ENCODE assay signal across 1 cellular context in genomic region chr19:10193666-10194499, GRCh38.
A peak's percentile ranks its signal among the peaks of the same experiment; 100 is the strongest.
TF ChIP-seq lines count a peak whose summit lies in the region.

No MANE protein-coding gene starts in this region.

TF ChIP-seq in HepG2, 621 proteins besides CTCF, POLR2A, EP300 and RAD21 (continued from another document and continues in another):
- TF ChIP-seq, protein P1, sequence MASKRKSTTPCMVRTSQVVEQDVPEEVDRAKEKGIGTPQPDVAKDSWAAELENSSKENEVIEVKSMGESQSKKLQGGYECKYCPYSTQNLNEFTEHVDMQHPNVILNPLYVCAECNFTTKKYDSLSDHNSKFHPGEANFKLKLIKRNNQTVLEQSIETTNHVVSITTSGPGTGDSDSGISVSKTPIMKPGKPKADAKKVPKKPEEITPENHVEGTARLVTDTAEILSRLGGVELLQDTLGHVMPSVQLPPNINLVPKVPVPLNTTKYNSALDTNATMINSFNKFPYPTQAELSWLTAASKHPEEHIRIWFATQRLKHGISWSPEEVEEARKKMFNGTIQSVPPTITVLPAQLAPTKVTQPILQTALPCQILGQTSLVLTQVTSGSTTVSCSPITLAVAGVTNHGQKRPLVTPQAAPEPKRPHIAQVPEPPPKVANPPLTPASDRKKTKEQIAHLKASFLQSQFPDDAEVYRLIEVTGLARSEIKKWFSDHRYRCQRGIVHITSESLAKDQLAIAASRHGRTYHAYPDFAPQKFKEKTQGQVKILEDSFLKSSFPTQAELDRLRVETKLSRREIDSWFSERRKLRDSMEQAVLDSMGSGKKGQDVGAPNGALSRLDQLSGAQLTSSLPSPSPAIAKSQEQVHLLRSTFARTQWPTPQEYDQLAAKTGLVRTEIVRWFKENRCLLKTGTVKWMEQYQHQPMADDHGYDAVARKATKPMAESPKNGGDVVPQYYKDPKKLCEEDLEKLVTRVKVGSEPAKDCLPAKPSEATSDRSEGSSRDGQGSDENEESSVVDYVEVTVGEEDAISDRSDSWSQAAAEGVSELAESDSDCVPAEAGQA (IDR thresholded peaks at IDR 0.05; ENCODE audit: low read depth), result no peak
- TF ChIP-seq, protein P1 (CRISPR knock-in tag; IDR thresholded peaks at IDR 0.05; ENCODE audit: borderline replicate concordance), result 0 out of 2 replicates have a peak, but pooled peaks have one; percentile 53
- TF ChIP-seq PHF5A (CRISPR knock-in tag; IDR thresholded peaks at IDR 0.05; ENCODE audit: low read depth, unreplicated experiment) (no peak), ZBTB4 (CRISPR knock-in tag; IDR thresholded peaks at IDR 0.05; ENCODE audit: borderline replicate concordance) (0 out of 2 replicates have a peak, but pooled peaks have one; percentile 2), IRX3 (CRISPR knock-in tag; IDR thresholded peaks at IDR 0.05; ENCODE audit: borderline replicate concordance, low read depth) (no peak), ZNF460 (CRISPR knock-in tag; IDR thresholded peaks at IDR 0.05; ENCODE audit: borderline replicate concordance) (no peak), ZBTB42 (CRISPR knock-in tag; IDR thresholded peaks at IDR 0.05) (no peak), ZNF772 (CRISPR knock-in tag; IDR thresholded peaks at IDR 0.05) (no peak), HOXA9 (CRISPR knock-in tag; IDR thresholded peaks at IDR 0.05; ENCODE audit: borderline replicate concordance) (0 out of 2 replicates have a peak, but pooled peaks have one; percentile 19), ZBED4 (CRISPR knock-in tag; IDR thresholded peaks at IDR 0.05; ENCODE audit: borderline replicate concordance) (0 out of 2 replicates have a peak, but pooled peaks have one; percentile 26), ZIK1 (CRISPR knock-in tag; IDR thresholded peaks at IDR 0.05; ENCODE audit: borderline replicate concordance, low read depth) (no peak), ZNF337 (CRISPR knock-in tag; IDR thresholded peaks at IDR 0.05; ENCODE audit: borderline replicate concordance, low read depth) (no peak), LBX2 (CRISPR knock-in tag; IDR thresholded peaks at IDR 0.05; ENCODE audit: borderline replicate concordance) (no peak), ZNF839 (CRISPR knock-in tag; IDR thresholded peaks at IDR 0.05; ENCODE audit: borderline replicate concordance) (no peak), UBTF (CRISPR knock-in tag; IDR thresholded peaks at IDR 0.05) (peak; percentile 46; the same call in 1 of the 2 replicates), NFE2 (CRISPR knock-in tag; IDR thresholded peaks at IDR 0.05) (no peak), TAF15 (IDR thresholded peaks at IDR 0.05; ENCODE audit: low read depth, low read length, poor library complexity, severe bottlenecking) (no peak), STAG1 (CRISPR knock-in tag; IDR thresholded peaks at IDR 0.05) (no peak), SP140L (CRISPR knock-in tag; IDR thresholded peaks at IDR 0.05; ENCODE audit: borderline replicate concordance) (no peak)
- TF ChIP-seq, protein P2, sequence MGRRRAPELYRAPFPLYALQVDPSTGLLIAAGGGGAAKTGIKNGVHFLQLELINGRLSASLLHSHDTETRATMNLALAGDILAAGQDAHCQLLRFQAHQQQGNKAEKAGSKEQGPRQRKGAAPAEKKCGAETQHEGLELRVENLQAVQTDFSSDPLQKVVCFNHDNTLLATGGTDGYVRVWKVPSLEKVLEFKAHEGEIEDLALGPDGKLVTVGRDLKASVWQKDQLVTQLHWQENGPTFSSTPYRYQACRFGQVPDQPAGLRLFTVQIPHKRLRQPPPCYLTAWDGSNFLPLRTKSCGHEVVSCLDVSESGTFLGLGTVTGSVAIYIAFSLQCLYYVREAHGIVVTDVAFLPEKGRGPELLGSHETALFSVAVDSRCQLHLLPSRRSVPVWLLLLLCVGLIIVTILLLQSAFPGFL (CRISPR knock-in tag; IDR thresholded peaks at IDR 0.05), result no peak
- TF ChIP-seq, protein P3, sequence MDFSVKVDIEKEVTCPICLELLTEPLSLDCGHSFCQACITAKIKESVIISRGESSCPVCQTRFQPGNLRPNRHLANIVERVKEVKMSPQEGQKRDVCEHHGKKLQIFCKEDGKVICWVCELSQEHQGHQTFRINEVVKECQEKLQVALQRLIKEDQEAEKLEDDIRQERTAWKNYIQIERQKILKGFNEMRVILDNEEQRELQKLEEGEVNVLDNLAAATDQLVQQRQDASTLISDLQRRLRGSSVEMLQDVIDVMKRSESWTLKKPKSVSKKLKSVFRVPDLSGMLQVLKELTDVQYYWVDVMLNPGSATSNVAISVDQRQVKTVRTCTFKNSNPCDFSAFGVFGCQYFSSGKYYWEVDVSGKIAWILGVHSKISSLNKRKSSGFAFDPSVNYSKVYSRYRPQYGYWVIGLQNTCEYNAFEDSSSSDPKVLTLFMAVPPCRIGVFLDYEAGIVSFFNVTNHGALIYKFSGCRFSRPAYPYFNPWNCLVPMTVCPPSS (IDR thresholded peaks at IDR 0.05), result no peak
- TF ChIP-seq, protein P4, sequence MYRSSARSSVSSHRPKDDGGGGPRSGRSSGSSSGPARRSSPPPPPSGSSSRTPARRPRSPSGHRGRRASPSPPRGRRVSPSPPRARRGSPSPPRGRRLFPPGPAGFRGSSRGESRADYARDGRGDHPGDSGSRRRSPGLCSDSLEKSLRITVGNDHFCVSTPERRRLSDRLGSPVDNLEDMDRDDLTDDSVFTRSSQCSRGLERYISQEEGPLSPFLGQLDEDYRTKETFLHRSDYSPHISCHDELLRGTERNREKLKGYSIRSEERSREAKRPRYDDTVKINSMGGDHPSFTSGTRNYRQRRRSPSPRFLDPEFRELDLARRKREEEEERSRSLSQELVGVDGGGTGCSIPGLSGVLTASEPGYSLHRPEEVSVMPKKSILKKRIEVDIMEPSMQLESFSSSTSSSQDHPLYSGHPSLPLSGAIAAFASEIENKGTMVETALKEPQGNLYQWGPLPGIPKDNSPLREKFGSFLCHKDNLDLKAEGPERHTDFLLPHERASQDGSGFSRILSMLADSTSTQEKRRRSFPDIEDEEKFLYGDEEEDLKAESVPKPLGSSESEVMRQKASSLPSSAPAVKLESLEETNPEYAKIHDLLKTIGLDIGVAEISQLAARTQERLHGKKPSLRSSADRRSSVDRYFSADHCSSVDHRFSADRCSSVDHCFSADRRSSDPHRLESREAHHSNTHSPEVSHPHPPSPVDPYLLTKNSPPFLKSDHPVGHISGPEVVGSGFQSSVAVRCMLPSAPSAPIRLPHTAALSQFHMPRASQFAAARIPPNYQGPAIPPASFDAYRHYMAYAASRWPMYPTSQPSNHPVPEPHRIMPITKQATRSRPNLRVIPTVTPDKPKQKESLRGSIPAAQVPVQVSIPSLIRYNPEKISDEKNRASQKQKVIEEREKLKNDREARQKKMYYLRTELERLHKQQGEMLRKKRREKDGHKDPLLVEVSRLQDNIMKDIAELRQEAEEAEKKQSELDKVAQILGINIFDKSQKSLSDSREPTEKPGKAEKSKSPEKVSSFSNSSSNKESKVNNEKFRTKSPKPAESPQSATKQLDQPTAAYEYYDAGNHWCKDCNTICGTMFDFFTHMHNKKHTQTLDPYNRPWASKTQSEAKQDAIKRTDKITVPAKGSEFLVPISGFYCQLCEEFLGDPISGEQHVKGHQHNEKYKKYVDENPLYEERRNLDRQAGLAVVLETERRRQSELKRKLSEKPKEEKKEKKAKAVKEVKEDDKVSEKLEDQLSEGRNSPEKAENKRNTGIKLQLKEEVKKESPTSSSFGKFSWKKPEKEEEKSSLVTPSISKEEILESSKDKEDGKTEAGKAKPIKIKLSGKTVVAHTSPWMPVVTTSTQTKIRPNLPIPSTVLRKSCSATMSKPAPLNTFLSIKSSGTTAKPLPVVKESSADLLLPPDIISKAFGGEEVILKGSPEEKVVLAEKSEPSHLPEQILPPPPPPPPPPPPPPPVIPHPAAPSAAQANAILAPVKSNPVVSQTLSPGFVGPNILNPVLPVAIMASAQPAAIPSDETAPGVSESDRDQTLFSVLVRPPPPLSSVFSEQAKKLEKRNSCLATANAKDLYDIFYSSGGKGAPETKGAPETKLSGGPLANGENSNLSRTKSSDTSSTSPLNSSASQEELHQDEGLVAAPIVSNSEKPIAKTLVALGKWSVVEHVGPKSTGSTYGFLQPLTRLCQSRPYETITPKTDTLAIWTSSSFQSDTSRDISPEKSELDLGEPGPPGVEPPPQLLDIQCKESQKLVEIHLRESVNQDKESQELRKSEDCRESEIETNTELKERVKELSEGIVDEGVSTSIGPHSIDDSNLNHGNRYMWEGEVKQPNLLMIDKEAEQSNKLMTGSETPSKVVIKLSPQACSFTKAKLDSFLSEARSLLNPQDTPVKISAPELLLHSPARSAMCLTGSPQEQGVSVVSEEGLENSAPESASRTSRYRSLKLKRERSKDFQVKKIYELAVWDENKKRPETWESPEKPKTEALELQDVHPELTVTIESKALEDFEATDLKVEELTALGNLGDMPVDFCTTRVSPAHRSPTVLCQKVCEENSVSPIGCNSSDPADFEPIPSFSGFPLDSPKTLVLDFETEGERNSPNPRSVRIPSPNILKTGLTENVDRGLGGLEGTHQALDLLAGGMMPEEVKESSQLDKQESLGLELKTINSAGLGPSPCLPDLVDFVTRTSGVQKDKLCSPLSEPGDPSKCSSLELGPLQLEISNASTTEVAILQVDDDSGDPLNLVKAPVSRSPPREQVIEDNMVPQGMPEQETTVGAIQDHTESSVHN (CRISPR knock-in tag; IDR thresholded peaks at IDR 0.05), result no peak
